ENCODE assay signal across 22 cellular contexts in the genomic region with DNA sequence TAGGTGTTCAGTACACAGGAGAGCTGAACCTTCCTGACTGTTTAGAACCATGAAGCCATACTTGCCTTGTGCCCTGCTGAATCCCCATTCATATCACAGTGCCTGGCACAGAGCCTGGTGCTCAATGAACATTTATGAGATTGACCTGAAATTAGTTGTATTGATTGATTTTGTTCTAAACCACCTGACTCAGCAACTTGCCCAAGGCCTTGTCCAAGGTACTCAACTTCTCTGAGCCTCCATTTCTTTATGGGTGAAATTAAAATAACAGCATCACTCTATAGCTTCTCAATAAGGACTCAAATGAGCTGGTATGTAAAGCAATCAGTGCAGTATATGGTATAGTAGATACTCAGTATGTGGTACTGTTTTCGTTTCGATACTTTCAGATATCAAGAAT.
"Had no signal": no experiment of that assay in that cellular context is flagged by ENCODE, and none has a peak within 500 bp of the region (broad histone marks: within the 10 kb centered on the region; RNA-seq: fewer than 3 reads in every experiment).

No MANE protein-coding gene starts in this region.

- DNase-seq: cortex of kidney; dorsolateral prefrontal cortex; effector CD4-positive, alpha-beta T cell; head of caudate nucleus; left ventricle myocardium superior; lower lobe of right lung; natural killer cell; occipital lobe; ovary; posterior cingulate gyrus; psoas muscle; right cardiac atrium; spleen; stimulated activated CD4-positive, alpha-beta T cell treated with anti-CD3 and anti-CD28 coated beads, Interleukin-4, amount 100 ng/mL, for 4 hours; stimulated activated naive B cell treated with anti-CD40 and anti-IgM and Interleukin-4, amounts not matched to agents 10 μg/mL and 1 μg/mL and 100 μg/mL, for 72 hours; upper lobe of right lung had no signal

- FAIRE-seq: frontal cortex, keratinocyte had no signal

- H3K4me1 ChIP-seq: lower lobe of right lung, psoas muscle, upper lobe of right lung, vagina had no signal

- H3K36me3 ChIP-seq: lower lobe of right lung, ovary, spleen, thoracic aorta, tibial nerve, upper lobe of right lung, vagina had no signal

- ATAC-seq: left ventricle myocardium superior; lower lobe of right lung; natural killer cell; psoas muscle; right cardiac atrium; stimulated activated naive B cell treated with anti-CD40 and anti-IgM and Interleukin-4, amounts not matched to agents 10 μg/mL and 1 μg/mL and 100 μg/mL, for 72 hours; upper lobe of right lung had no signal

- H3K27ac ChIP-seq: dorsolateral prefrontal cortex, lower lobe of right lung, ovary, psoas muscle, skin epidermis, spleen, thoracic aorta, tibial nerve, upper lobe of right lung, vagina had no signal

- H3K4me3 ChIP-seq: dorsolateral prefrontal cortex, lower lobe of right lung, ovary, psoas muscle, skin epidermis, spleen, thoracic aorta, tibial nerve, upper lobe of right lung, vagina had no signal

- H3K9me3 ChIP-seq: lower lobe of right lung, ovary, psoas muscle, spleen, thoracic aorta, tibial nerve, upper lobe of right lung, vagina had no signal

- H3K27me3 ChIP-seq: dorsolateral prefrontal cortex, ovary, spleen, tibial nerve, upper lobe of right lung, vagina had no signal
